Comparison of ENCODE assay signal across 26 cellular contexts in the genomic region with DNA sequence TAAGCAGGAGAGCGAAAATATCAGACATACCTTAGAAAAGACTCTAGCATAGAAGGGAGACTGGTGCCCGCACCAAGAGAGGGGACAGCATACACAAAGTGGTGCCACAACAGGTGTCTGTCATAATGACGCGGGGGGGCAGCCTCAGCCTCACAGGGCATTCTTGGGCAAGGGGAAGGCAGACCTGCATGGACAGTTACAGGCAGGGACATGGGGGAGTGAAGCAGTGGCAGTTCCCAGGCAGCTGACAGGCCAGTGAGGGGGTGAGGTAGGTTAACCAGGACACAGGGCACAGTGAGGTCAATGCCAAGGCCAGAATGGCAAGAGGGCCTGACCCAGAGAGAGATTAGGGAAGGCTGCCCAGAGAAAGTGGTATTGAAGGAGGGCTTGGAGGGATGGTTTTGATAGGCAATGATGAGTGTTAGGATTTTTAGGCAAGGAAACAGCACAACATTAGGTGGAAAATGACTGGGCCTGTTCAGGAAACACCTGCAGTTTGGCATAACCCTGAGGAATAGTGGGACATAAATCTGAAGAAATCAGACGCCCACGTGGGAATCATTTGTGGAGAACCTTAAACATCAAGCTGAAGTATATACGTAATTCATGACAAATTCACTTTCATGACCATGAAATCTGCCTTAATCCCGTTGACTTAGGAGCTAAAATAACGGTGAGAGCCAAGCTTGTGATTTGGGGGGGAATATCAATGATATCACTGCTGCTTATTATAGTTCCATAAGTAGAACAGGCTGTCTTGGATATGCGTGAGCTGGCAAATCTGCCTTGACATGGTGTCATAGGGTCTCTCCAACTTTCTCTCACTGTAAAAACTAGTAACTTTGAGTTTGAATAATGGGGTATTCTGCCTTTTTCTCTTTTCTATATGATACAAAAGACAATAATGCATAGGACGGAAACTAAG. TPM values are rescaled to one million over a fixed set of nuclear protein-coding genes. Genes with fewer than 3 reads are reported as not detected.
DNase-seq lines count a peak whose midpoint lies in the region; ATAC-seq, FAIRE-seq and TF ChIP-seq lines count a peak whose summit lies in the region.
"Had no signal": no experiment of that assay in that cellular context is flagged by ENCODE, and none has a peak within 500 bp of the region (broad histone marks: within the 10 kb centered on the region; RNA-seq: fewer than 3 reads in every experiment).

No MANE protein-coding gene starts in this region.

- no peak overlapping the region for H3K4me3 Mint-ChIP-seq in WTC11
- H3K4me3 Mint-ChIP-seq: activated CD4-positive, alpha-beta memory T cell treated with anti-CD3 and anti-CD28 coated beads, Interleukin-2, amount 10 ng/mL, durations not matched to agents 7 days and 5 days; activated naive CD8-positive, alpha-beta T cell; CD8-positive, alpha-beta T cell; central memory CD8-positive, alpha-beta T cell; stimulated activated naive CD8-positive, alpha-beta T cell treated with anti-CD3 and anti-CD28 coated beads, Interleukin-15, Interleukin-2, amounts not matched to agents 100 ng/mL and 50 ng/mL, for 24 hours had no signal

- intact Hi-C loops in sigmoid colon (cut with DNase I), result no loop called here

- H3K27ac ChIP-seq in HEK293 (ENCODE audit: extremely low read depth, low read depth, low read length), result no peak overlapping the region; the same call in 1 of the 2 replicates
- H3K27ac ChIP-seq in keratinocyte (ENCODE audit: control insufficient read depth, insufficient read depth, low read length), result no peak overlapping the region
- H3K27ac ChIP-seq in sigmoid colon, result peak overlapping the region; percentile 52 to 76 (median 70)
- no peak overlapping the region for H3K27ac ChIP-seq in effector memory CD4-positive, alpha-beta T cell (ENCODE audit: insufficient read depth, low read length, poor library complexity, severe bottlenecking)
- H3K27ac ChIP-seq: ascending aorta, dorsolateral prefrontal cortex, lower lobe of right lung had no signal

- no peak overlapping the region for H3K4me2 ChIP-seq in keratinocyte (ENCODE audit: control insufficient read depth, extremely low read depth, insufficient read depth, low read depth, low read length)

- H3K36me3 ChIP-seq in HEK293 (ENCODE audit: control insufficient read depth in 2 of 2, insufficient read depth in 1 of 2, low read length in 2 of 2) (no peaks in the 10 kb centered on the region), keratinocyte (ENCODE audit: control insufficient read depth in 2 of 2, extremely low read depth in 1 of 2, insufficient read depth in 2 of 2, low read length in 2 of 2) (peaks cover 15 to 24% of the 10 kb centered on the region in 2 experiments), sigmoid colon (no peaks in the 10 kb centered on the region)
- no peaks in the 10 kb centered on the region for H3K36me3 ChIP-seq in effector memory CD4-positive, alpha-beta T cell (ENCODE audit: control insufficient read depth, insufficient read depth, low read length)
- H3K36me3 ChIP-seq: ascending aorta, lower lobe of right lung, upper lobe of left lung had no signal

- WGBS in sigmoid colon, 2 donors, result 84 to 93% methylated on average over 11 of the region's 11 CpGs

- no peak for TF ChIP-seq POLR2A in sigmoid colon (IDR thresholded peaks at IDR 0.05)

- H3K27me3 ChIP-seq in keratinocyte (ENCODE audit: control insufficient read depth, extremely low read depth, insufficient read depth, low read length) (no peaks in the 10 kb centered on the region), sigmoid colon (no peaks in the 10 kb centered on the region)
- H3K27me3 ChIP-seq in effector memory CD4-positive, alpha-beta T cell (replicated peaks; ENCODE audit: control insufficient read depth, insufficient read depth, low read length, poor library complexity, severe bottlenecking), result no peaks in the 10 kb centered on the region
- H3K27me3 ChIP-seq: ascending aorta, dorsolateral prefrontal cortex, upper lobe of left lung had no signal

- peaks cover 2% of the 10 kb centered on the region; the same call in 1 of the 2 replicates for H3K36me3 Mint-ChIP-seq in WTC11
- H3K36me3 Mint-ChIP-seq: activated naive CD8-positive, alpha-beta T cell; CD8-positive, alpha-beta T cell had no signal

- no peak for TF ChIP-seq EP300 in sigmoid colon (IDR thresholded peaks at IDR 0.05)

- no peak for TF ChIP-seq CTCF in HEK293 (tag by site-specific recombination; IDR thresholded peaks at IDR 0.05)
- TF ChIP-seq CTCF in WTC11 (IDR thresholded peaks at IDR 0.05), result no peak
- no peak for TF ChIP-seq CTCF in keratinocyte (optimal IDR thresholded peaks at IDR 0.05 in 1 of 3, IDR thresholded peaks at IDR 0.05 in 1 of 3, conservative IDR thresholded peaks at IDR 0.05 in 1 of 3; ENCODE audit: extremely low read depth in 1 of 3, insufficient read depth in 2 of 3, low read length in 3 of 3)
- no peak for TF ChIP-seq CTCF in sigmoid colon (IDR thresholded peaks at IDR 0.05)

- H4K20me1 ChIP-seq in keratinocyte (ENCODE audit: control insufficient read depth, extremely low read depth, insufficient read depth, low read length), result peaks cover 27% of the 10 kb centered on the region

- peaks cover 64% of the 10 kb centered on the region for H3K4me1 Mint-ChIP-seq in WTC11
- H3K4me1 Mint-ChIP-seq: activated CD4-positive, alpha-beta memory T cell treated with anti-CD3 and anti-CD28 coated beads, Interleukin-2, amount 10 ng/mL, durations not matched to agents 7 days and 5 days; central memory CD8-positive, alpha-beta T cell had no signal

- H3K4me3 ChIP-seq in HEK293 (ENCODE audit: low read depth, low read length), result no peak overlapping the region
- no peak overlapping the region for H3K4me3 ChIP-seq in keratinocyte (ENCODE audit: control insufficient read depth in 2 of 3, extremely low read depth in 1 of 3, insufficient read depth in 2 of 3, low read depth in 1 of 3, low read length in 3 of 3)
- H3K4me3 ChIP-seq in sigmoid colon, result no peak overlapping the region
- no peak overlapping the region for H3K4me3 ChIP-seq in effector memory CD4-positive, alpha-beta T cell (ENCODE audit: insufficient read depth, low read depth, low read length, poor library complexity, severe bottlenecking)
- H3K4me3 ChIP-seq: ascending aorta, dorsolateral prefrontal cortex, lower lobe of right lung, upper lobe of left lung had no signal

- no peak overlapping the region for H3K9ac ChIP-seq in keratinocyte (ENCODE audit: control insufficient read depth, extremely low read depth, insufficient read depth, low read length)

- POLR2A ChIA-PET in HEK293 (lab: Yijun Ruan, JAX) (no interaction called here), WTC11 (lab: Charles Lee) (interaction anchor here (0.6 to 3.5 kb wide), 2 partner anchors 9 to 192 kb away, joined by 6 to 30 read pairs; a partner anchor contains a TSS)

- H3K9me3 ChIP-seq in HEK293 (ENCODE audit: control insufficient read depth, insufficient read depth, low read depth, low read length), result no peaks in the 10 kb centered on the region
- no peaks in the 10 kb centered on the region for H3K9me3 ChIP-seq in keratinocyte (ENCODE audit: control insufficient read depth, low read depth, low read length)
- H3K9me3 ChIP-seq in sigmoid colon, result no peaks in the 10 kb centered on the region
- H3K9me3 ChIP-seq in effector memory CD4-positive, alpha-beta T cell (ENCODE audit: control insufficient read depth, low read length), result no peaks in the 10 kb centered on the region
- H3K9me3 ChIP-seq: ascending aorta, lower lobe of right lung, upper lobe of left lung had no signal

- peaks cover 15% of the 10 kb centered on the region for H3K9me1 ChIP-seq in keratinocyte (ENCODE audit: control insufficient read depth, extremely low read depth, insufficient read depth, low read length)

- ATAC-seq in WTC11, result no peak
- ATAC-seq in GM18519 (IDR thresholded peaks at IDR 0.05; ENCODE audit: low FRiP score, unreplicated experiment), result no peak
- ATAC-seq: CD8-positive, alpha-beta T cell had no signal

- in situ Hi-C loops in KBM-7 (cut with MboI; ENCODE audit: low pct_unique_long_range_greater_than_20kb, low sequenced_read_pairs), result no loop called here

- H3K4me1 ChIP-seq in HEK293 (ENCODE audit: control insufficient read depth, insufficient read depth, low read length), result peaks cover 24% of the 10 kb centered on the region
- peaks cover 64% of the 10 kb centered on the region for H3K4me1 ChIP-seq in keratinocyte (ENCODE audit: control insufficient read depth, extremely low read depth, insufficient read depth, low read length)
- H3K4me1 ChIP-seq in sigmoid colon, result peaks cover 0 to 73% (median 58%) of the 10 kb centered on the region in 4 donors
- no peaks in the 10 kb centered on the region for H3K4me1 ChIP-seq in effector memory CD4-positive, alpha-beta T cell (ENCODE audit: control insufficient read depth, insufficient read depth, low read length, poor library complexity, severe bottlenecking)

- peaks cover 100% of the 10 kb centered on the region for H3K79me2 ChIP-seq in keratinocyte (ENCODE audit: control insufficient read depth, insufficient read depth, low read length)

- peak; percentile 29 for FAIRE-seq in keratinocyte (lab: Jason Lieb, UNC)

- CTCF ChIA-PET in HEK293 (lab: Yijun Ruan, JAX) (interaction anchor here (1.2 to 1.4 kb wide), 2 partner anchors 9 to 42 kb away, joined by 3 to 4 read pairs; a partner anchor contains a TSS), WTC11 (lab: Charles Lee) (interaction anchor here (1.1 kb wide), 1 partner anchor 7 kb away, joined by 3 read pairs; no protein-coding TSS in a partner anchor)

- peak overlapping the region; percentile 20; the same call in 1 of the 2 replicates for H3K27ac Mint-ChIP-seq in WTC11
- H3K27ac Mint-ChIP-seq: activated CD4-positive, alpha-beta memory T cell treated with anti-CD3 and anti-CD28 coated beads, Interleukin-2, amount 10 ng/mL, durations not matched to agents 7 days and 5 days; activated naive CD8-positive, alpha-beta T cell; CD8-positive, alpha-beta T cell; stimulated activated naive CD8-positive, alpha-beta T cell treated with anti-CD3 and anti-CD28 coated beads, Interleukin-15, Interleukin-2, amounts not matched to agents 100 ng/mL and 50 ng/mL, for 24 hours had no signal

- H2AFZ ChIP-seq in keratinocyte (ENCODE audit: control insufficient read depth, low read length), result no peak overlapping the region

- dilution Hi-C loops in keratinocyte (cut with MboI; ENCODE audit: extremely low pct_ligation_motif_present, low sequenced_read_pairs), result no loop called here

- DNase-seq in WTC11 (ENCODE audit: low spot score) (no peak), keratinocyte (ENCODE audit: low read depth, low spot score) (no peak), sigmoid colon (no peak), KBM-7 (no peak)
- no peak for DNase-seq in stimulated activated naive CD4-positive, alpha-beta T cell treated with Interleukin-2 at 50 U/mL for 16 hours (lab: John Stamatoyannopoulos, UW)
- DNase-seq in effector memory CD4-positive, alpha-beta T cell, result no peak
- DNase-seq: activated CD4-positive, alpha-beta memory T cell treated with anti-CD3 and anti-CD28 coated beads, Interleukin-2, amount 10 ng/mL, durations not matched to agents 7 days and 5 days; CD8-positive, alpha-beta T cell; dorsolateral prefrontal cortex; GF-D8; hypothalamus; lower lobe of right lung; NCI-H2029 treated with DMSO at 0.1 percent for 48 hours; NCI-H345; NCI-H774; nucleus accumbens; OCI-M1; SHP77; stimulated activated CD4-positive, alpha-beta T cell treated with anti-CD3 and anti-CD28 coated beads, Interleukin-4, amount 100 ng/mL, for 1 hour; upper lobe of left lung had no signal

- no peaks in the 10 kb centered on the region for H3K27me3 Mint-ChIP-seq in WTC11 (ENCODE audit: low read depth)

- no peaks in the 10 kb centered on the region for H3K9me3 Mint-ChIP-seq in WTC11
- H3K9me3 Mint-ChIP-seq: activated CD4-positive, alpha-beta memory T cell treated with anti-CD3 and anti-CD28 coated beads, Interleukin-2, amount 10 ng/mL, durations not matched to agents 7 days and 5 days; CD8-positive, alpha-beta T cell; central memory CD8-positive, alpha-beta T cell; stimulated activated naive CD8-positive, alpha-beta T cell treated with anti-CD3 and anti-CD28 coated beads, Interleukin-15, Interleukin-2, amounts not matched to agents 100 ng/mL and 50 ng/mL, for 24 hours had no signal

RNA-seq across cellular contexts. Expression of a gene that starts 8.9 kb away (rescaled TPM):
- total RNA-seq in WTC11 (2021) (83.3 to 88.4 TPM (median 86.4 TPM) in 3 replicates), sigmoid colon (10 to 100 TPM; 20.1 to 35.5 (median 33.1) TPM)
- polyA plus RNA-seq in keratinocyte (28.0 to 59.9 TPM (median 29.9 TPM) in 3 replicates), sigmoid colon (1 to 10 TPM in 1 of 3 donors, under 1 TPM in 2; 0.46 to 3.1 (median 0.60) TPM)
- 16.1 TPM for polyA plus RNA-seq in keratinocyte (2011; ENCODE audit: low read depth)
- 22.9 and 31.8 TPM in 2 replicates for polyA plus RNA-seq in keratinocyte (2011; cell fraction: cytosol; rRNA removed)
- polyA plus RNA-seq in keratinocyte (2011; cell fraction: nucleus; rRNA removed), result 67.8 and 76.2 TPM in 2 replicates
- 23.6 and 44.7 TPM in 2 replicates for polyA plus RNA-seq in keratinocyte (2012; ENCODE audit: low replicate concordance)
- polyA minus RNA-seq in keratinocyte, result 115 to 156 TPM (median 131 TPM) in 3 replicates
- 92.3 TPM for polyA minus RNA-seq in keratinocyte (2011; cell fraction: cytosol; rRNA and poly(A)+ RNA removed)
- polyA minus RNA-seq in keratinocyte (2011; cell fraction: nucleus; rRNA and poly(A)+ RNA removed), result 167 and 251 TPM in 2 replicates
- total RNA-seq: CD8-positive, alpha-beta T cell had no signal

Comparison
In these comparisons a context has a peak if more than half of its experiments do, and no peak if none do; other contexts are left out.
1. H3K27ac ChIP-seq: peak in sigmoid colon (4 of 4); none in HEK293 (single experiment), keratinocyte (single experiment) and effector memory CD4-positive, alpha-beta T cell (single experiment).